Comparison of ENCODE assay signal across 1 cellular context in genomic region chr2:177335917-177336450, GRCh38.
TF ChIP-seq lines count a peak whose summit lies in the region.

No MANE protein-coding gene starts in this region.

TF ChIP-seq in K562, 482 proteins besides CTCF, POLR2A, EP300 and RAD21:
- no peak for TF ChIP-seq SETDB1 (IDR thresholded peaks at IDR 0.05; ENCODE audit: low read length)
- no peak for TF ChIP-seq ETV5 (CRISPR knock-in tag; IDR thresholded peaks at IDR 0.05; ENCODE audit: low read depth)
- TF ChIP-seq SNAPC5 (CRISPR knock-in tag; IDR thresholded peaks at IDR 0.05), result no peak
- TF ChIP-seq ATF7 (IDR thresholded peaks at IDR 0.05), result 0 out of 2 replicates have a peak, but pooled peaks have one; percentile 12
- no peak for TF ChIP-seq PURB (CRISPR knock-in tag; IDR thresholded peaks at IDR 0.05; ENCODE audit: low read depth)
- TF ChIP-seq ATF6 (CRISPR knock-in tag; IDR thresholded peaks at IDR 0.05), result no peak
- peak; percentile 16; the same call in 1 of the 2 replicates for TF ChIP-seq JUND (IDR thresholded peaks at IDR 0.05; ENCODE audit: borderline replicate concordance, low read depth, low read length)
- no peak for TF ChIP-seq JUND (tag; IDR thresholded peaks at IDR 0.05; ENCODE audit: borderline replicate concordance, low read depth, low read length)
- TF ChIP-seq CEBPG (CRISPR knock-in tag; IDR thresholded peaks at IDR 0.05), result no peak
- TF ChIP-seq CEBPG (tag; conservative IDR thresholded peaks at IDR 0.05 in 1 of 2, IDR thresholded peaks at IDR 0.05 in 1 of 2), result 0 out of 4 replicates have a peak, but pooled peaks of 1 of the 2 experiments have one; percentile 55
- TF ChIP-seq NFRKB (IDR thresholded peaks at IDR 0.05; ENCODE audit: low read depth), result no peak
- no peak for TF ChIP-seq ZNF785 (CRISPR knock-in tag; IDR thresholded peaks at IDR 0.05)
- no peak for TF ChIP-seq CAMTA2 (CRISPR knock-in tag; conservative IDR thresholded peaks at IDR 0.05)
- no peak for TF ChIP-seq PHF20 (IDR thresholded peaks at IDR 0.05; ENCODE audit: partially characterized antibody)
- TF ChIP-seq CHD4 (IDR thresholded peaks at IDR 0.05; ENCODE audit: insufficient read depth, insufficient replicate concordance, low read depth, low read length, poor library complexity, severe bottlenecking), result no peak
- TF ChIP-seq ZNF436 (CRISPR knock-in tag; IDR thresholded peaks at IDR 0.05), result no peak
- peak; percentile 61; the same call in 1 of the 2 replicates for TF ChIP-seq ATF3 (IDR thresholded peaks at IDR 0.05)
- no peak for TF ChIP-seq ATF3 (CRISPR knock-in tag; conservative IDR thresholded peaks at IDR 0.05)
- TF ChIP-seq RFX7 (CRISPR knock-in tag; IDR thresholded peaks at IDR 0.05), result no peak
- no peak for TF ChIP-seq KDM1A (IDR thresholded peaks at IDR 0.05)
- no peak for TF ChIP-seq RFX1 (IDR thresholded peaks at IDR 0.05)
- TF ChIP-seq KAT2B (IDR thresholded peaks at IDR 0.05; ENCODE audit: low read depth, low read length), result no peak
TF ChIP-seq in K562: peak in this region for 4.
